9 cellular contexts compared by ENCODE assay signal in the genomic region with DNA sequence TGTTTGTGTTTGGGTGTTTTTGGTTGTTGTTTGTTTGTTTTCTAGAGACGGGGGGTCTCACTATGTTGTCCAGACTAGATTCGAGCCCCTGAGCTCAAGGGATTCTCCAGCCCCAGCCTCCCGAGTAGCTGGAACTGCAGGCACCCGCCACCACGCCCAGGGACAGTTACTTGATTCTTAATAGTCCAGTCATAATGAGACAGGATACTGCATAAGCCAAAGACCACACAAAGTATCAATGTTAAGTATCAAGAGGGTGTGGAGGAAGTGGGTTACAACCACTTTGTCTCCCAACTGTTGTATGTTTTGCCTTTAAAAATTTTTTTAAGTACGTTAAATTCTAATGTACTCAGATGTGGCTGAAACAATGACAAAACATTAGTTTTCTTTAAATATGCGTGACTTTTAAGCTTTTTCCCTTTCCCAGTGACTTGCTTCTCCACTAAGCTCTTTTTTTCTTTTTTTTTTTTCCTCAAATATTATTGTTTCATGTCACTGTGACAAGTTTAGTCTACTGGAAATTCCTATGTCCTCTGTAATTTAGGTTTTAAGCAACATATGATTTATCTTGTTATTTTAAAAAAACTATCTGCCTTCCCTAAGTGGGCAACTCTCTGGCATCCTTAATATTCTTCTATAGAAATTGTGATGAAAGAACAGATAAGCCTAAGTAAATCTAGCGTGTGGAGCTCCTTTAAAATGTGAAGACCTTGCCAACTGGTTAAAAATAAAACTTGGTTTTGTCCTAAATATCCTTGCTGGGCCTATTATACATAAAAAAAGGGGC. TPM values are rescaled to one million over a fixed set of nuclear protein-coding genes. Genes with fewer than 3 reads are reported as not detected.
DNase-seq lines count a peak whose midpoint lies in the region; ATAC-seq and TF ChIP-seq lines count a peak whose summit lies in the region.
"Had no signal": no experiment of that assay in that cellular context is flagged by ENCODE, and none has a peak within 500 bp of the region (broad histone marks: within the 10 kb centered on the region; RNA-seq: fewer than 3 reads in every experiment).

No MANE protein-coding gene starts in this region.

- H3K4me3 ChIP-seq in tibial artery = no peak overlapping the region

- H3K4me1 Mint-ChIP-seq in natural killer cell = peaks cover 32 to 38% of the 10 kb centered on the region in 2 donors

- H3K36me3 Mint-ChIP-seq in natural killer cell = no peaks in the 10 kb centered on the region

- ATAC-seq in HG02938 (IDR thresholded peaks at IDR 0.05; ENCODE audit: unreplicated experiment) (peak; percentile 95), natural killer cell (peak; percentile 92 to 100 (median 93))

- H3K4me1 ChIP-seq in tibial artery = no peaks in the 10 kb centered on the region

- no peaks in the 10 kb centered on the region for H3K9me3 ChIP-seq in tibial artery

- DNase-seq in GM13977 (ENCODE audit: low spot score) = peak; percentile 12
- DNase-seq in activated CD8-positive, alpha-beta memory T cell treated with anti-CD3 and anti-CD28 coated beads for 24 hours = peak; percentile 64
- DNase-seq in natural killer cell = peak; percentile 21
- no peak for DNase-seq in KBM-7
- DNase-seq in NCI-H1092 (lab: John Stamatoyannopoulos, UW) = no peak
- DNase-seq in tibial artery = no peak
- no peak for DNase-seq in foreskin melanocyte
- DNase-seq: NCI-H69 had no signal

- no peaks in the 10 kb centered on the region for H3K27me3 Mint-ChIP-seq in natural killer cell (ENCODE audit: low read depth in 2 of 2)

- intact Hi-C loops in natural killer cell (cut with micrococcal nuclease) (loop anchor here (5.0 kb wide), 1 partner anchor 36 kb away; no protein-coding TSS in a partner anchor), tibial artery (cut with DNase I; ENCODE audit: low total_unique reads) (no loop called here)

- H3K4me3 Mint-ChIP-seq in natural killer cell = peak overlapping the region; percentile 81

- H3K36me3 ChIP-seq in tibial artery = peaks cover 0 to 5% (median 0%) of the 10 kb centered on the region in 3 donors

- in situ Hi-C loops in GM13977 (cut with MboI; ENCODE audit: low pct_unique_long_range_greater_than_20kb, low sequenced_read_pairs, unreplicated experiment) (no loop called here), KBM-7 (cut with MboI; ENCODE audit: low pct_unique_long_range_greater_than_20kb, low sequenced_read_pairs) (no loop called here)

- no peaks in the 10 kb centered on the region for H3K9me3 Mint-ChIP-seq in natural killer cell

- TF ChIP-seq CTCF in GM13977 (IDR thresholded peaks at IDR 0.05; ENCODE audit: extremely low read depth, insufficient read depth, missing control alignments) (no peak), natural killer cell (IDR thresholded peaks at IDR 0.05) (no peak), tibial artery (IDR thresholded peaks at IDR 0.05) (no peak)

- no peak overlapping the region for H3K27ac ChIP-seq in tibial artery

- peak overlapping the region; percentile 90 to 91 for H3K27ac Mint-ChIP-seq in natural killer cell

- no peaks in the 10 kb centered on the region for H3K27me3 ChIP-seq in tibial artery

RNA-seq across cellular contexts. Expression of gene DPH5, which starts 56.1 kb away (rescaled TPM):
- 10 to 100 TPM; 17.1 to 22.9 (median 19.9) TPM for total RNA-seq in natural killer cell

Comparison
In these comparisons a context has a peak if more than half of its experiments do, and no peak if none do; other contexts are left out.
1. DNase-seq: peak in GM13977 (single experiment), activated CD8-positive, alpha-beta memory T cell treated with anti-CD3 and anti-CD28 coated beads for 24 hours (single experiment) and natural killer cell (single experiment); none in KBM-7 (single experiment), NCI-H1092 (single experiment), tibial artery (0 of 2) and foreskin melanocyte (single experiment).